In genomic region chr13:41914552-41914951, GRCh38 we compare ENCODE assay signal across 13 cellular contexts. TPM values are rescaled to one million over a fixed set of nuclear protein-coding genes. Genes with fewer than 3 reads are reported as not detected.
A peak's percentile ranks its signal among the peaks of the same experiment; 100 is the strongest.
DNase-seq lines count a peak whose midpoint lies in the region; ATAC-seq and TF ChIP-seq lines count a peak whose summit lies in the region.
"Had no signal": no experiment of that assay in that cellular context is flagged by ENCODE, and none has a peak within 500 bp of the region (broad histone marks: within the 10 kb centered on the region; RNA-seq: fewer than 3 reads in every experiment).

No MANE protein-coding gene starts in this region.

- no peaks in the 10 kb centered on the region for H3K9me3 Mint-ChIP-seq in activated CD8-positive, alpha-beta T cell treated with anti-CD3 and anti-CD28 coated beads for 36 hours
- H3K9me3 Mint-ChIP-seq in activated CD8-positive, alpha-beta T cell treated with anti-CD3 and anti-CD28 coated beads, Interleukin-2, amount 10 ng/mL, durations not matched to agents 7 days and 5 days (ENCODE audit: insufficient read depth), result no peaks in the 10 kb centered on the region
- no peaks in the 10 kb centered on the region for H3K9me3 Mint-ChIP-seq in T-cell

- H3K27ac ChIP-seq in right atrium auricular region (peak overlapping the region; percentile 8 to 26), foreskin keratinocyte (peak overlapping the region; percentile 78), aorta (ENCODE audit: low read depth in 1 of 2, low read length in 2 of 2) (no peak overlapping the region)

- peak overlapping the region; percentile 97 for H3K27ac Mint-ChIP-seq in activated CD8-positive, alpha-beta T cell treated with anti-CD3 and anti-CD28 coated beads for 36 hours
- no peak overlapping the region for H3K27ac Mint-ChIP-seq in activated CD8-positive, alpha-beta T cell treated with anti-CD3 and anti-CD28 coated beads, Interleukin-2, amount 10 ng/mL, durations not matched to agents 7 days and 5 days
- no peak overlapping the region for H3K27ac Mint-ChIP-seq in T-cell

- H3K4me3 ChIP-seq in right atrium auricular region (no peak overlapping the region), aorta (ENCODE audit: low read length in 2 of 2) (no peak overlapping the region)
- H3K4me3 ChIP-seq: HAP-1 had no signal

- H3K4me3 Mint-ChIP-seq in activated CD8-positive, alpha-beta T cell treated with anti-CD3 and anti-CD28 coated beads for 36 hours, result no peak overlapping the region
- no peak overlapping the region for H3K4me3 Mint-ChIP-seq in activated CD8-positive, alpha-beta T cell treated with anti-CD3 and anti-CD28 coated beads, Interleukin-2, amount 10 ng/mL, durations not matched to agents 7 days and 5 days
- no peak overlapping the region for H3K4me3 Mint-ChIP-seq in T-cell

- no peaks in the 10 kb centered on the region for H3K27me3 Mint-ChIP-seq in activated CD8-positive, alpha-beta T cell treated with anti-CD3 and anti-CD28 coated beads for 36 hours
- no peaks in the 10 kb centered on the region for H3K27me3 Mint-ChIP-seq in activated CD8-positive, alpha-beta T cell treated with anti-CD3 and anti-CD28 coated beads, Interleukin-2, amount 10 ng/mL, durations not matched to agents 7 days and 5 days (ENCODE audit: low read depth)
- no peaks in the 10 kb centered on the region for H3K27me3 Mint-ChIP-seq in T-cell

- H3K9me3 ChIP-seq in right atrium auricular region (no peaks in the 10 kb centered on the region), aorta (ENCODE audit: control insufficient read depth, low read length) (no peaks in the 10 kb centered on the region)
- H3K9me3 ChIP-seq: HAP-1 had no signal

- intact Hi-C loops in activated CD8-positive, alpha-beta T cell treated with anti-CD3 and anti-CD28 coated beads for 36 hours (cut with micrococcal nuclease), result loop anchor here (10.0 kb wide), 1 partner anchor 360 kb away; the partner anchor contains the start of gene AKAP11
- intact Hi-C loops in cardiac septum (cut with DNase I) (loop anchor here (2.0 kb wide), 1 partner anchor 134 kb away; the partner anchor contains the start of gene DGKH), aorta (cut with DNase I) (loop anchor here in 1 of 2 donors (10.0 kb wide), 1 partner anchor 190 kb away; no protein-coding TSS in a partner anchor)

- DNase-seq in activated CD8-positive, alpha-beta T cell treated with anti-CD3 and anti-CD28 coated beads for 36 hours, result no peak
- no peak for DNase-seq in activated CD8-positive, alpha-beta T cell treated with anti-CD3 and anti-CD28 coated beads, Interleukin-2, amount 10 ng/mL, durations not matched to agents 7 days and 5 days
- DNase-seq in right atrium auricular region (ENCODE audit: low spot score) (no peak), cardiac septum (ENCODE audit: low spot score) (no peak), foreskin keratinocyte (no peak), occipital lobe (lab: John Stamatoyannopoulos, UW) (no peak), T-cell (no peak), aorta (no peak)
- DNase-seq: DND-41, NCI-H187, NCI-H345, NCI-H526 had no signal

- H3K36me3 ChIP-seq in right atrium auricular region (no peaks in the 10 kb centered on the region), aorta (ENCODE audit: control insufficient read depth in 1 of 2, insufficient read depth in 2 of 2, low read length in 1 of 2) (no peaks in the 10 kb centered on the region)
- H3K36me3 ChIP-seq: HAP-1 had no signal

- H3K27me3 ChIP-seq in right atrium auricular region, result no peaks in the 10 kb centered on the region
- no peaks in the 10 kb centered on the region for H3K27me3 ChIP-seq in foreskin keratinocyte
- no peaks in the 10 kb centered on the region for H3K27me3 ChIP-seq in aorta (ENCODE audit: control insufficient read depth in 1 of 2, insufficient read depth in 2 of 2, low read length in 1 of 2)

- CTCF ChIA-PET in activated CD8-positive, alpha-beta T cell treated with anti-CD3 and anti-CD28 coated beads for 36 hours (lab: Charles Lee), result no interaction called here
- CTCF ChIA-PET in activated CD8-positive, alpha-beta T cell treated with anti-CD3 and anti-CD28 coated beads, Interleukin-2, amount 10 ng/mL, durations not matched to agents 7 days and 5 days (lab: Charles Lee), result no interaction called here
- CTCF ChIA-PET in T-cell (lab: Charles Lee), result interaction anchor here in 1 of 2 donors (0.6 kb wide), 1 partner anchor 1033 kb away, joined by 8 read pairs; no protein-coding TSS in a partner anchor

- no peak for TF ChIP-seq CTCF in activated CD8-positive, alpha-beta T cell treated with anti-CD3 and anti-CD28 coated beads for 36 hours (IDR thresholded peaks at IDR 0.05)
- TF ChIP-seq CTCF in right atrium auricular region (IDR thresholded peaks at IDR 0.05) (no peak), foreskin keratinocyte (conservative IDR thresholded peaks at IDR 0.05) (no peak)

- ATAC-seq in activated CD8-positive, alpha-beta T cell treated with anti-CD3 and anti-CD28 coated beads for 36 hours, result no peak
- no peak for ATAC-seq in activated CD8-positive, alpha-beta T cell treated with anti-CD3 and anti-CD28 coated beads, Interleukin-2, amount 10 ng/mL, durations not matched to agents 7 days and 5 days
- ATAC-seq in foreskin keratinocyte, result no peak
- ATAC-seq in T-cell (replicated peaks in 1 of 4), result no peak
- no peak for ATAC-seq in aorta (ENCODE audit: low FRiP score)

- H3K4me1 Mint-ChIP-seq in activated CD8-positive, alpha-beta T cell treated with anti-CD3 and anti-CD28 coated beads for 36 hours (ENCODE audit: low read depth), result peaks cover 50% of the 10 kb centered on the region
- H3K4me1 Mint-ChIP-seq in activated CD8-positive, alpha-beta T cell treated with anti-CD3 and anti-CD28 coated beads, Interleukin-2, amount 10 ng/mL, durations not matched to agents 7 days and 5 days (ENCODE audit: low read depth), result peaks cover 36% of the 10 kb centered on the region
- peaks cover 36 to 42% (median 37%) of the 10 kb centered on the region in 3 donors for H3K4me1 Mint-ChIP-seq in T-cell

- H3K36me3 Mint-ChIP-seq in activated CD8-positive, alpha-beta T cell treated with anti-CD3 and anti-CD28 coated beads for 36 hours (ENCODE audit: low read depth), result peaks cover 19% of the 10 kb centered on the region
- H3K36me3 Mint-ChIP-seq in activated CD8-positive, alpha-beta T cell treated with anti-CD3 and anti-CD28 coated beads, Interleukin-2, amount 10 ng/mL, durations not matched to agents 7 days and 5 days (ENCODE audit: low read depth), result peaks cover 19% of the 10 kb centered on the region
- peaks cover 5% of the 10 kb centered on the region for H3K36me3 Mint-ChIP-seq in T-cell

- POLR2A ChIA-PET in activated CD8-positive, alpha-beta T cell treated with anti-CD3 and anti-CD28 coated beads for 36 hours (lab: Charles Lee), result interaction anchor here (3.2 kb wide), 1 partner anchor 46 kb away, joined by 10 read pairs; the partner anchor contains the start of gene VWA8
- POLR2A ChIA-PET in activated CD8-positive, alpha-beta T cell treated with anti-CD3 and anti-CD28 coated beads, Interleukin-2, amount 10 ng/mL, durations not matched to agents 7 days and 5 days (lab: Charles Lee), result no interaction called here
- POLR2A ChIA-PET in T-cell (lab: Charles Lee), result interaction anchor here in 1 of 2 donors (0.5 kb wide), 1 partner anchor 56 kb away, joined by 7 read pairs; no protein-coding TSS in a partner anchor

- H3K4me1 ChIP-seq in right atrium auricular region (peaks cover 0 to 51% of the 10 kb centered on the region in 2 donors), foreskin keratinocyte (peaks cover 38% of the 10 kb centered on the region), aorta (ENCODE audit: control insufficient read depth in 1 of 2, insufficient read depth in 2 of 2, low read length in 2 of 2) (peaks cover 0 to 5% of the 10 kb centered on the region in 2 donors)

RNA-seq across cellular contexts. Expression of gene VWA8, which starts 46.4 kb away (rescaled TPM):
- 10 to 100 TPM; 26.3 to 27.5 TPM for total RNA-seq in activated CD8-positive, alpha-beta T cell treated with anti-CD3 and anti-CD28 coated beads for 36 hours
- total RNA-seq in activated CD8-positive, alpha-beta T cell treated with anti-CD3 and anti-CD28 coated beads, Interleukin-2, amount 10 ng/mL, durations not matched to agents 7 days and 5 days, result 10 to 100 TPM; 15.7 to 16.9 TPM
- total RNA-seq in right atrium auricular region (10 to 100 TPM; 25.9 to 32.8 TPM), cardiac septum (49.7 TPM), foreskin keratinocyte (15.0 and 15.8 TPM in 2 replicates), occipital lobe (53.7 TPM), T-cell (10 to 100 TPM; 17.8 to 27.1 (median 22.9) TPM), aorta (10 to 100 TPM; 15.2 to 18.2 TPM)
- polyA plus RNA-seq in foreskin keratinocyte (3.6 and 5.1 TPM in 2 replicates), aorta (1 to 10 TPM; 1.9 to 4.5 TPM)

Comparison
In these comparisons a context has a peak if more than half of its experiments do, and no peak if none do; other contexts are left out.
1. H3K27ac ChIP-seq: peak in right atrium auricular region (2 of 2) and foreskin keratinocyte (single experiment); none in aorta (0 of 2).